In the genomic region with DNA sequence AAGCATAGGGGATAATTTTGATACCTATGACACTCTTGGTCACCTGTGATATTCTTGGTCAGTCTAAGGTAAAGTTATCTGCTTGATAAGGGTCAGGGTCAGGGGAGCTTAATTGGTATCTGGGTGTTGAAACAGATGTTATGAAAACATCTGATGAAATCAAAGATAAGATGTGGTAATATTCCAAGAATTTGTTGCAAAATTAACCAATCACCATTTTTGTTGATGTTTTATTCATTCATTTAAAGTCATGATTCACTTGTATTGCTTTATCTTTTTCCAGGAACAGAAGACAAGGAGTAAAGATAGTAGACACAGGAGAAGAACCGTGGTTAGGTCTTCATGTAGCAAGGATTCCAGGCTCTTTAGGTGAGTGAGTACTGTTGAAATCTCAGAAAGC, we compare ENCODE assay signal across 19 cellular contexts.
DNase-seq lines count a peak whose midpoint lies in the region; ATAC-seq, FAIRE-seq and TF ChIP-seq lines count a peak whose summit lies in the region.
"Had no signal": no experiment of that assay in that cellular context is flagged by ENCODE, and none has a peak within 500 bp of the region (broad histone marks: within the 10 kb centered on the region; RNA-seq: fewer than 3 reads in every experiment).

No MANE protein-coding gene starts in this region.

- no peak for TF ChIP-seq RAD21 in A549 (conservative IDR thresholded peaks at IDR 0.05 in 1 of 2, IDR thresholded peaks at IDR 0.05 in 1 of 2)

- ATAC-seq in A549 = no peak
- ATAC-seq in naive thymus-derived CD4-positive, alpha-beta T cell = peak; percentile 42
- ATAC-seq: CD8-positive, alpha-beta T cell; K562 had no signal

- H3K4me2 ChIP-seq in A549 = no peak overlapping the region
- no peak overlapping the region for H3K4me2 ChIP-seq in PC-9
- H3K4me2 ChIP-seq: BLaER1 had no signal

- H3K4me3 Mint-ChIP-seq in naive thymus-derived CD4-positive, alpha-beta T cell = no peak overlapping the region
- no peak overlapping the region for H3K4me3 Mint-ChIP-seq in immature natural killer cell
- H3K4me3 Mint-ChIP-seq: CD8-positive, alpha-beta T cell had no signal

- H4K20me1 ChIP-seq in PC-9 (ENCODE audit: insufficient read depth) = no peaks in the 10 kb centered on the region
- H4K20me1 ChIP-seq: BLaER1 had no signal

- no peaks in the 10 kb centered on the region for H3K27me3 ChIP-seq in PC-9 (ENCODE audit: insufficient read depth, low read depth)
- H3K27me3 ChIP-seq in naive thymus-derived CD4-positive, alpha-beta T cell (ENCODE audit: control insufficient read depth in 2 of 2, insufficient read depth in 2 of 2, low read length in 2 of 2) = no peaks in the 10 kb centered on the region
- H3K27me3 ChIP-seq: BLaER1 had no signal

- H3K27me3 Mint-ChIP-seq in naive thymus-derived CD4-positive, alpha-beta T cell = no peaks in the 10 kb centered on the region
- no peaks in the 10 kb centered on the region for H3K27me3 Mint-ChIP-seq in immature natural killer cell (ENCODE audit: low read depth in 3 of 3)

- CTCF ChIA-PET in A549 (lab: Yijun Ruan, JAX) (interaction anchor here (0.5 kb wide), 1 partner anchor 472 kb away, joined by 3 read pairs; no protein-coding TSS in a partner anchor), PC-9 (lab: Charles Lee) (no interaction called here)
- CTCF ChIA-PET in naive thymus-derived CD4-positive, alpha-beta T cell (lab: Charles Lee) = no interaction called here

- no peaks in the 10 kb centered on the region for H3K79me2 ChIP-seq in PC-9 (ENCODE audit: low read depth)

- H3K27ac ChIP-seq in A549 (peak overlapping the region in 1 of 2 experiments; percentile 70; a peak in 3 of 6 replicates), PC-9 (0 out of 2 replicates have a peak overlapping the region, but pooled peaks have one; percentile 4)
- no peak overlapping the region for H3K27ac ChIP-seq in naive thymus-derived CD4-positive, alpha-beta T cell (ENCODE audit: low read depth, low read length)
- H3K27ac ChIP-seq: BLaER1 had no signal

- TF ChIP-seq POLR2A in A549 (IDR thresholded peaks at IDR 0.05; ENCODE audit: low read length) = no peak

- no TSS peak for BruUV-seq in PC-9 (replicated peaks; lab: Mats Ljungman, UMichigan)

- H3K4me3 ChIP-seq in A549 (no peak overlapping the region), PC-9 (no peak overlapping the region)
- H3K4me3 ChIP-seq in naive thymus-derived CD4-positive, alpha-beta T cell (ENCODE audit: low read length) = no peak overlapping the region
- H3K4me3 ChIP-seq: BLaER1, K562 had no signal

- H3K4me1 Mint-ChIP-seq in naive thymus-derived CD4-positive, alpha-beta T cell = no peaks in the 10 kb centered on the region
- no peaks in the 10 kb centered on the region for H3K4me1 Mint-ChIP-seq in immature natural killer cell

- no peaks in the 10 kb centered on the region; the same call in 1 of the 2 replicates for H3K9me2 ChIP-seq in PC-9 (ENCODE audit: insufficient read depth)

- H3F3A ChIP-seq in PC-9 (ENCODE audit: insufficient read depth, low read depth) = no peaks in the 10 kb centered on the region

- H3K27ac Mint-ChIP-seq in naive thymus-derived CD4-positive, alpha-beta T cell = no peak overlapping the region
- H3K27ac Mint-ChIP-seq in immature natural killer cell = no peak overlapping the region
- H3K27ac Mint-ChIP-seq: CD8-positive, alpha-beta T cell had no signal

- peaks cover 10% of the 10 kb centered on the region; the same call in 1 of the 2 replicates for H3K36me3 ChIP-seq in PC-9 (ENCODE audit: low read depth)
- no peaks in the 10 kb centered on the region for H3K36me3 ChIP-seq in naive thymus-derived CD4-positive, alpha-beta T cell (ENCODE audit: control insufficient read depth in 2 of 3, insufficient read depth in 3 of 3, low read length in 3 of 3)
- H3K36me3 ChIP-seq: BLaER1 had no signal

- DNase-seq in A549 (ENCODE audit: low read depth in 1 of 2, low spot score in 1 of 2) (no peak), PC-9 (no peak), fibroblast of gingiva (ENCODE audit: low read depth) (peak; percentile 14), immature natural killer cell (no peak), SHP77 treated with DMSO at 0.1 percent for 48 hours (lab: John Stamatoyannopoulos, UW) (no peak), mesenteric fat pad (ENCODE audit: low spot score) (no peak)
- no peak for DNase-seq in naive thymus-derived CD4-positive, alpha-beta T cell
- DNase-seq in stimulated activated CD4-positive, alpha-beta T cell treated with anti-CD3 and anti-CD28 coated beads, Interleukin-2, amount 100 ng/mL, for 24 hours = no peak
- DNase-seq: CD8-positive, alpha-beta T cell; DMS79; GOT3; NCI-H1048; NCI-H146; NCI-H2081; NCI-H510A; Right ventricle myocardium superior had no signal

- POLR2A ChIA-PET in A549 (lab: Yijun Ruan, JAX) (no interaction called here), PC-9 (lab: Charles Lee; ENCODE audit: unreplicated experiment) (no interaction called here)
- POLR2A ChIA-PET in naive thymus-derived CD4-positive, alpha-beta T cell (lab: Charles Lee) = no interaction called here

- peaks cover 0 to 12% (median 5%) of the 10 kb centered on the region in 11 donors for H3K9me3 Mint-ChIP-seq in naive thymus-derived CD4-positive, alpha-beta T cell
- H3K9me3 Mint-ChIP-seq in immature natural killer cell = peaks cover 5 to 44% (median 8%) of the 10 kb centered on the region in 6 donors

- WGBS in A549 (ENCODE audit: missing lambda C conversion rate) = 90% methylated on average over 1 of the region's 1 CpG

- H3K9me3 ChIP-seq in A549 = no peaks in the 10 kb centered on the region
- H3K9me3 ChIP-seq in PC-9 (ENCODE audit: insufficient read depth, low read depth) = no peaks in the 10 kb centered on the region
- no peaks in the 10 kb centered on the region for H3K9me3 ChIP-seq in naive thymus-derived CD4-positive, alpha-beta T cell (ENCODE audit: control insufficient read depth in 2 of 3, low read length in 3 of 3)
- H3K9me3 ChIP-seq: BLaER1 had no signal

- H2AFZ ChIP-seq in PC-9 = no peak overlapping the region

- TF ChIP-seq CTCF in A549 (IDR thresholded peaks at IDR 0.05) (no peak), PC-9 (conservative IDR thresholded peaks at IDR 0.05) (no peak)

- H3K4me1 ChIP-seq in A549 (peaks cover 32% of the 10 kb centered on the region), PC-9 (replicated peaks; ENCODE audit: insufficient read depth) (no peaks in the 10 kb centered on the region)
- H3K4me1 ChIP-seq in naive thymus-derived CD4-positive, alpha-beta T cell (ENCODE audit: control insufficient read depth in 2 of 2, insufficient read depth in 2 of 2, low read length in 2 of 2) = no peaks in the 10 kb centered on the region
- H3K4me1 ChIP-seq: BLaER1 had no signal

- no peaks in the 10 kb centered on the region for H3K36me3 Mint-ChIP-seq in naive thymus-derived CD4-positive, alpha-beta T cell
- peaks cover 0 to 8% (median 7%) of the 10 kb centered on the region in 3 donors for H3K36me3 Mint-ChIP-seq in immature natural killer cell
- H3K36me3 Mint-ChIP-seq: CD8-positive, alpha-beta T cell had no signal

- peak; percentile 7 for FAIRE-seq in A549 (lab: Jason Lieb, UNC)
- FAIRE-seq: K562, RCC 7860 had no signal

- intact Hi-C loops in PC-9 (cut with micrococcal nuclease; ENCODE audit: unreplicated experiment) = no loop called here
- intact Hi-C loops in naive thymus-derived CD4-positive, alpha-beta T cell (cut with micrococcal nuclease) = no loop called here

- TF ChIP-seq EP300 in A549 (IDR thresholded peaks at IDR 0.05) = no peak

TF ChIP-seq in A549, 52 proteins besides CTCF, POLR2A, EP300 and RAD21:
- TF ChIP-seq, protein P1, sequence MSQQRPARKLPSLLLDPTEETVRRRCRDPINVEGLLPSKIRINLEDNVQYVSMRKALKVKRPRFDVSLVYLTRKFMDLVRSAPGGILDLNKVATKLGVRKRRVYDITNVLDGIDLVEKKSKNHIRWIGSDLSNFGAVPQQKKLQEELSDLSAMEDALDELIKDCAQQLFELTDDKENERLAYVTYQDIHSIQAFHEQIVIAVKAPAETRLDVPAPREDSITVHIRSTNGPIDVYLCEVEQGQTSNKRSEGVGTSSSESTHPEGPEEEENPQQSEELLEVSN (IDR thresholded peaks at IDR 0.05; ENCODE audit: borderline replicate concordance, low read depth) = no peak
- TF ChIP-seq, protein P2, sequence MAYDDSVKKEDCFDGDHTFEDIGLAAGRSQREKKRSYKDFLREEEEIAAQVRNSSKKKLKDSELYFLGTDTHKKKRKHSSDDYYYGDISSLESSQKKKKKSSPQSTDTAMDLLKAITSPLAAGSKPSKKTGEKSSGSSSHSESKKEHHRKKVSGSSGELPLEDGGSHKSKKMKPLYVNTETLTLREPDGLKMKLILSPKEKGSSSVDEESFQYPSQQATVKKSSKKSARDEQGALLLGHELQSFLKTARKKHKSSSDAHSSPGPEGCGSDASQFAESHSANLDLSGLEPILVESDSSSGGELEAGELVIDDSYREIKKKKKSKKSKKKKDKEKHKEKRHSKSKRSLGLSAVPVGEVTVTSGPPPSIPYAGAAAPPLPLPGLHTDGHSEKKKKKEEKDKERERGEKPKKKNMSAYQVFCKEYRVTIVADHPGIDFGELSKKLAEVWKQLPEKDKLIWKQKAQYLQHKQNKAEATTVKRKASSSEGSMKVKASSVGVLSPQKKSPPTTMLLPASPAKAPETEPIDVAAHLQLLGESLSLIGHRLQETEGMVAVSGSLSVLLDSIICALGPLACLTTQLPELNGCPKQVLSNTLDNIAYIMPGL (CRISPR knock-in tag; IDR thresholded peaks at IDR 0.05; ENCODE audit: borderline replicate concordance) = no peak
- no peak for TF ChIP-seq BHLHE40 (IDR thresholded peaks at IDR 0.05; ENCODE audit: low read depth, low read length)
- TF ChIP-seq JUN (IDR thresholded peaks at IDR 0.05) = no peak
- no peak for TF ChIP-seq MAFK (IDR thresholded peaks at IDR 0.05; ENCODE audit: partially characterized antibody)
- TF ChIP-seq, protein P3, sequence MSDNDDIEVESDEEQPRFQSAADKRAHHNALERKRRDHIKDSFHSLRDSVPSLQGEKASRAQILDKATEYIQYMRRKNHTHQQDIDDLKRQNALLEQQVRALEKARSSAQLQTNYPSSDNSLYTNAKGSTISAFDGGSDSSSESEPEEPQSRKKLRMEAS (IDR thresholded peaks at IDR 0.05) = no peak
- TF ChIP-seq HOXB13 (CRISPR knock-in tag; IDR thresholded peaks at IDR 0.05; ENCODE audit: low read depth) = no peak
- no peak for TF ChIP-seq HEYL (CRISPR knock-in tag; IDR thresholded peaks at IDR 0.05)
- TF ChIP-seq RFX5 (IDR thresholded peaks at IDR 0.05) = no peak
- TF ChIP-seq ESRRA (IDR thresholded peaks at IDR 0.05; ENCODE audit: borderline replicate concordance, low read length) = no peak
- TF ChIP-seq, protein P4, sequence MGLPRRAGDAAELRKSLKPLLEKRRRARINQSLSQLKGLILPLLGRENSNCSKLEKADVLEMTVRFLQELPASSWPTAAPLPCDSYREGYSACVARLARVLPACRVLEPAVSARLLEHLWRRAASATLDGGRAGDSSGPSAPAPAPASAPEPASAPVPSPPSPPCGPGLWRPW (IDR thresholded peaks at IDR 0.05) = peak; percentile 59; the same call in 1 of the 2 replicates
- peak; percentile 27; the same call in 1 of the 2 replicates for TF ChIP-seq GATA3 (IDR thresholded peaks at IDR 0.05; ENCODE audit: borderline replicate concordance)
- no peak for TF ChIP-seq ZSCAN20 (CRISPR knock-in tag; IDR thresholded peaks at IDR 0.05)
- peak; percentile 55 to 70; a peak in 3 of 4 replicates for TF ChIP-seq CEBPB (IDR thresholded peaks at IDR 0.05)
